In genomic region chr5:77210091-77211012, GRCh38 we compare ENCODE assay signal across 8 cellular contexts. TPM values are rescaled to one million over a fixed set of nuclear protein-coding genes. Genes with fewer than 3 reads are reported as not detected.
DNase-seq lines count a peak whose midpoint lies in the region; ATAC-seq and TF ChIP-seq lines count a peak whose summit lies in the region.

PDE8B (plus strand) TSS chr5:77210680; CDS start chr5:77210926, 246 bp downstream.

- H2BK5ac ChIP-seq in IMR-90 (ENCODE audit: low read depth, low read length, poor library complexity, severe bottlenecking), result no peak within 1 kb of the TSS

- dilution Hi-C loops in IMR-90 (cut with HindIII; ENCODE audit: low sequenced_read_pairs, unreplicated experiment), result no loop called here

- H3K4me3 ChIP-seq in BLaER1 treated with 17β-estradiol and CSF1 and Interleukin-3, amounts not matched to agents 10 nM and 100 nM, result peak within 1 kb of the TSS; percentile 67 to 89 (median 76)
- H3K4me3 ChIP-seq in IMR-90 (ENCODE audit: insufficient read depth, low read depth, low read length) (peak within 1 kb of the TSS; percentile 51), transverse colon (peak within 1 kb of the TSS; percentile 32 to 58 (median 50))

- H3K27ac ChIP-seq in BLaER1 treated with 17β-estradiol and CSF1 and Interleukin-3, amounts not matched to agents 10 nM and 100 nM, result peak within 1 kb of the TSS in 4 of 11 experiments; percentile 5 to 20 (median 11); a peak in 2 of 22 replicates
- H3K27ac ChIP-seq in IMR-90 (ENCODE audit: insufficient read depth, low read length) (no peak within 1 kb of the TSS), cingulate gyrus (ENCODE audit: low read depth, low read length) (peak within 1 kb of the TSS; percentile 39), transverse colon (peak within 1 kb of the TSS in 1 of 4 donors; percentile 41)

- H2AK5ac ChIP-seq in IMR-90 (ENCODE audit: low read depth, low read length), result no peak within 1 kb of the TSS

- H2AFZ ChIP-seq in IMR-90 (replicated peaks; ENCODE audit: low read length, poor library complexity), result peak within 1 kb of the TSS; percentile 69

- no peak within 1 kb of the TSS for H2BK120ac ChIP-seq in IMR-90 (ENCODE audit: low read depth, low read length)

- no peak within 1 kb of the TSS for H4K91ac ChIP-seq in IMR-90 (ENCODE audit: insufficient read depth, low read depth, low read length)

- DNase-seq in IMR-90, result no peak
- peak in 1 of 2 experiments; percentile 49 for DNase-seq in mesothelial cell of epicardium (ENCODE audit: low spot score in 2 of 2, unreplicated experiment in 2 of 2)
- DNase-seq in transverse colon, result no peak
- no peak for DNase-seq in KBM-7

- H3K14ac ChIP-seq in IMR-90 (replicated peaks; ENCODE audit: low read depth, low read length), result no peak within 1 kb of the TSS

- H3K27me3 Mint-ChIP-seq in mesothelial cell of epicardium (ENCODE audit: low read depth), result peaks cover 80% of the 10 kb centered on the region

- H2BK20ac ChIP-seq in IMR-90 (ENCODE audit: low read depth, low read length), result no peak within 1 kb of the TSS

- H3K27ac Mint-ChIP-seq in mesothelial cell of epicardium, result no peak within 1 kb of the TSS

- H3K4me1 Mint-ChIP-seq in mesothelial cell of epicardium, result peaks cover 14% of the 10 kb centered on the region

- H3K18ac ChIP-seq in IMR-90 (ENCODE audit: low read depth, low read length), result no peak within 1 kb of the TSS

- H3K4me3 Mint-ChIP-seq in mesothelial cell of epicardium, result peak within 1 kb of the TSS; percentile 75

- H3K4me2 ChIP-seq in BLaER1 treated with 17β-estradiol and CSF1 and Interleukin-3, amounts not matched to agents 10 nM and 100 nM, result peak within 1 kb of the TSS; percentile 98 to 100 (median 99)
- peak within 1 kb of the TSS; percentile 40 for H3K4me2 ChIP-seq in IMR-90 (ENCODE audit: low read depth, low read length)

- H4K20me1 ChIP-seq in BLaER1 treated with 17β-estradiol and CSF1 and Interleukin-3, amounts not matched to agents 10 nM and 100 nM, result peaks cover 0 to 23% (median 5%) of the 10 kb centered on the region in 11 experiments; a peak in 7 of 22 replicates
- no peaks in the 10 kb centered on the region for H4K20me1 ChIP-seq in IMR-90 (ENCODE audit: insufficient read depth, low read length)

- peak within 1 kb of the TSS; percentile 35 to 77 (median 69); a peak in 21 of 22 replicates for H3K9ac ChIP-seq in BLaER1 treated with 17β-estradiol and CSF1 and Interleukin-3, amounts not matched to agents 10 nM and 100 nM
- no peak within 1 kb of the TSS for H3K9ac ChIP-seq in IMR-90 (ENCODE audit: low read depth, low read length)

- no peak for TF ChIP-seq RAD21 in IMR-90 (IDR thresholded peaks at IDR 0.05; ENCODE audit: low read length)

- no peaks in the 10 kb centered on the region for H3K36me3 Mint-ChIP-seq in mesothelial cell of epicardium

- no peaks in the 10 kb centered on the region for H3K9me3 Mint-ChIP-seq in mesothelial cell of epicardium

- H3K56ac ChIP-seq in IMR-90 (ENCODE audit: extremely low read depth, insufficient read depth, low read length), result no peak within 1 kb of the TSS

- TF ChIP-seq POLR2A in IMR-90 (IDR thresholded peaks at IDR 0.05; ENCODE audit: low read depth, low read length), result no peak
- TF ChIP-seq POLR2A in transverse colon (IDR thresholded peaks at IDR 0.05), result no peak

- intact Hi-C loops in IMR-90 (cut with micrococcal nuclease), result no loop called here
- intact Hi-C loops in transverse colon (cut with DNase I; ENCODE audit: low total_unique reads), result no loop called here

- ATAC-seq in IMR-90 (ENCODE audit: low read depth) (peak; percentile 55), HG03432 (IDR thresholded peaks at IDR 0.05; ENCODE audit: unreplicated experiment) (no peak), HG03378 (IDR thresholded peaks at IDR 0.05; ENCODE audit: unreplicated experiment) (no peak)

- BruUV-seq in IMR-90 (replicated peaks; lab: Mats Ljungman, UMichigan), result no TSS peak

- WGBS in IMR-90 (ENCODE audit: extremely low coverage in 2 of 2, insufficient read length in 1 of 2), 2 experiments, result 2% methylated on average over 52 of the region's 116 CpGs; no CpG with 5 or more reads in 1 of the 2 experiments
- 4% methylated on average over 56 of the region's 116 CpGs; no CpG with 5 or more reads in 1 of the 2 donors for WGBS in transverse colon (ENCODE audit: low coverage in 1 of 2), 2 donors

- H3K36me3 ChIP-seq in BLaER1 treated with 17β-estradiol and CSF1 and Interleukin-3, amounts not matched to agents 10 nM and 100 nM, result no peaks in the 10 kb centered on the region
- no peaks in the 10 kb centered on the region; the same call in 1 of the 2 replicates for H3K36me3 ChIP-seq in IMR-90 (ENCODE audit: control insufficient read depth, insufficient read depth, low read length)
- H3K36me3 ChIP-seq in transverse colon, result no peaks in the 10 kb centered on the region

- H3K4me1 ChIP-seq in BLaER1 treated with 17β-estradiol and CSF1 and Interleukin-3, amounts not matched to agents 10 nM and 100 nM, result peaks cover 10 to 15% (median 13%) of the 10 kb centered on the region in 10 experiments; a peak in 19 of 20 replicates
- no peaks in the 10 kb centered on the region for H3K4me1 ChIP-seq in IMR-90 (ENCODE audit: control insufficient read depth, insufficient read depth, low read length)
- peaks cover 0 to 9% (median 0%) of the 10 kb centered on the region in 4 donors for H3K4me1 ChIP-seq in transverse colon

- H3K4ac ChIP-seq in IMR-90 (ENCODE audit: low read depth, low read length), result no peak within 1 kb of the TSS; the same call in 1 of the 2 replicates

- no peak within 1 kb of the TSS for H4K5ac ChIP-seq in IMR-90 (ENCODE audit: low read depth, low read length)

- POLR2A ChIA-PET in IMR-90 (lab: Charles Lee; ENCODE audit: unreplicated experiment), result no interaction called here

- TF ChIP-seq CTCF in IMR-90 (conservative IDR thresholded peaks at IDR 0.05; ENCODE audit: low read depth, low read length) (no peak), mesothelial cell of epicardium (IDR thresholded peaks at IDR 0.05; ENCODE audit: unreplicated experiment) (no peak), transverse colon (IDR thresholded peaks at IDR 0.05) (no peak)

- peaks cover 50 to 80% (median 64%) of the 10 kb centered on the region in 11 experiments for H3K27me3 ChIP-seq in BLaER1 treated with 17β-estradiol and CSF1 and Interleukin-3, amounts not matched to agents 10 nM and 100 nM
- H3K27me3 ChIP-seq in IMR-90 (ENCODE audit: control insufficient read depth, insufficient read depth, low read length) (peaks cover 70% of the 10 kb centered on the region), transverse colon (peaks cover 66% of the 10 kb centered on the region)

- CTCF ChIA-PET in IMR-90 (lab: Yijun Ruan, JAX), result no interaction called here

- H3K9me1 ChIP-seq in IMR-90 (ENCODE audit: insufficient read depth, low read length), result no peaks in the 10 kb centered on the region

- H3K23ac ChIP-seq in IMR-90 (ENCODE audit: low read depth, low read length), result peak within 1 kb of the TSS; percentile 34; the same call in 1 of the 2 replicates

- no peak within 1 kb of the TSS for H2BK15ac ChIP-seq in IMR-90 (ENCODE audit: low read depth, low read length)

- no peaks in the 10 kb centered on the region for H3K79me1 ChIP-seq in IMR-90 (ENCODE audit: low read depth in 1 of 2, low read length in 2 of 2)

- no peak within 1 kb of the TSS for H2AK9ac ChIP-seq in IMR-90 (replicated peaks; ENCODE audit: low read depth, low read length, poor library complexity)

- no peaks in the 10 kb centered on the region for H3K9me3 ChIP-seq in BLaER1 treated with 17β-estradiol and CSF1 and Interleukin-3, amounts not matched to agents 10 nM and 100 nM (replicated peaks in 1 of 11)
- peaks cover 4% of the 10 kb centered on the region; the same call in 1 of the 2 replicates for H3K9me3 ChIP-seq in IMR-90 (ENCODE audit: control insufficient read depth, insufficient read depth, low read length)
- H3K9me3 ChIP-seq in transverse colon, result no peaks in the 10 kb centered on the region

- H4K8ac ChIP-seq in IMR-90 (ENCODE audit: low read depth in 2 of 2, low read length in 2 of 2), result no peak within 1 kb of the TSS

- in situ Hi-C loops in IMR-90 (cut with MboI; ENCODE audit: low sequenced_read_pairs) (no loop called here), transverse colon (cut with MboI; ENCODE audit: low pct_ligation_motif_present in 1 of 4, low pct_unique_long_range_greater_than_20kb in 1 of 4, low sequenced_read_pairs in 3 of 4) (no loop called here), KBM-7 (cut with MboI; ENCODE audit: low pct_unique_long_range_greater_than_20kb, low sequenced_read_pairs) (no loop called here)

- no peak for TF ChIP-seq EP300 in transverse colon (IDR thresholded peaks at IDR 0.05; ENCODE audit: low read depth)

TF ChIP-seq in IMR-90, 13 proteins besides CTCF, POLR2A, EP300 and RAD21:
- TF ChIP-seq SMC3 (IDR thresholded peaks at IDR 0.05; ENCODE audit: low read depth, low read length), result no peak
- no peak for TF ChIP-seq RCOR1 (IDR thresholded peaks at IDR 0.05; ENCODE audit: insufficient replicate concordance, low read length)
- TF ChIP-seq CHD1 (IDR thresholded peaks at IDR 0.05; ENCODE audit: low read depth, low read length), result no peak
- TF ChIP-seq FOS (IDR thresholded peaks at IDR 0.05; ENCODE audit: low read depth, low read length), result no peak
- TF ChIP-seq ELK1 (IDR thresholded peaks at IDR 0.05; ENCODE audit: borderline replicate concordance, low read depth, low read length), result no peak
- no peak for TF ChIP-seq USF2 (IDR thresholded peaks at IDR 0.05; ENCODE audit: low read depth, low read length)
- no peak for TF ChIP-seq MXI1 (IDR thresholded peaks at IDR 0.05; ENCODE audit: borderline replicate concordance, low read depth, low read length)

RNA-seq across cellular contexts. Expression of gene PDE8B, which starts in this region (rescaled TPM):
- total RNA-seq in IMR-90 (2012; rRNA removed), result under 0.01 TPM in 2 replicates
- polyA plus RNA-seq in IMR-90 (2012; rRNA removed), result 0.03 TPM in 1 of 2 replicates, not detected in the other
- polyA plus RNA-seq in IMR-90 (2012; cell fraction: cytosol; rRNA removed), result 0.03 TPM in 1 of 2 replicates, not detected in the other
- polyA plus RNA-seq in IMR-90 (2012; cell fraction: nucleus; rRNA removed; ENCODE audit: low replicate concordance), result 0.07 and 0.25 TPM in 2 replicates
- total RNA-seq in mesothelial cell of epicardium, result 2.9 to 4.8 TPM (median 4.3 TPM) in 3 replicates
- 10 to 100 TPM in 1 of 4 donors, 1 to 10 TPM in 1, under 1 TPM in 2; 0.40 to 22.4 (median 1.2) TPM for total RNA-seq in transverse colon

Comparison
In these comparisons a context has a peak if more than half of its experiments do, and no peak if none do; other contexts are left out.
1. Peak in ATAC-seq, H3K4me3 ChIP-seq and H3K4me2 ChIP-seq in IMR-90; RNA of the gene not detected or under 1 TPM.